ENCODE assay signal across 14 cellular contexts in the genomic region with DNA sequence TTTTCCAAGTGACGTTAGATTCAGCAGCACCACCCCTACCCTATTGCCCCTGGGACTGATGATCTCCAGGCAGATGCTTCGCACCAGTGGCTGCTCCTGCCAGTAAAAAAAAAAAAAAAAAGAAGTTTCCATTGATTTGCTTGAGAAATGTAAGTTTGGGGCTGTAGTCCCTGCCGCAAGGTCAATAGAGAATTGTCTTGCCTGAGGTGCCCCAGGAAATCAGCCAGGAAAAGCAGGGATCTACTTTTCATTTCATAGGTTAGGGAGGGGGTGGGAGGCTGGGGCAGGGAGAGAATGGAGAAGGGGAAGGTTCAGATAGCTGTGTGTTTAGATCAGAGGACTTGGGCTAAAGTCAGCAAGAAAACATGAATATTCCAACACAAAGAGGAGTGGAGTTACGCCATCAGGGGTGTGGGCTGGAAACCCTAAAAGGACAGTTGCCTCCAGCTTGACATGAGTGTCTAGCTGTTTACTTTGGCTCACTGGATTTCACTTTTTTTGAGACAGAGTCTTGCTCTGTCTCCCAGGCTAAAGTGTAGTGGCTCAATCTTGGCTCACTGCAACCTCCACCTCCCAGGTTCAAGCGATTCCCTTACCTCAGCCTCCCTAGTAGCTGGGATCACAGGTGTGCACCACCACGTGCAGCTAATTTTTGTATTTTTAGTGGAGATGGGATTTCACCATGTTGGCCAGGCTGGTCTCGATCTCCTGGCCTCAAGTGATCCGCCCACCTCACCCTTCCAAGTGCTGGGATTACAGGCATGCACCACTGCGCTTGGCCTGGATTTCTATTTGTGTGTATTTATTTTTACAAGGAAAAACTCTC.
A peak's percentile ranks its signal among the peaks of the same experiment; 100 is the strongest.
DNase-seq lines count a peak whose midpoint lies in the region; ATAC-seq and TF ChIP-seq lines count a peak whose summit lies in the region.
"Had no signal": no experiment of that assay in that cellular context is flagged by ENCODE, and none has a peak within 500 bp of the region (broad histone marks: within the 10 kb centered on the region; RNA-seq: fewer than 3 reads in every experiment).

No MANE protein-coding gene starts in this region.

- ATAC-seq in left lung = peak; percentile 48

- peaks cover 10% of the 10 kb centered on the region for H3K9me3 Mint-ChIP-seq in Caco-2 (ENCODE audit: unreplicated experiment)

- peak overlapping the region; percentile 40 to 65 (median 54) for H3K27ac ChIP-seq in esophagus muscularis mucosa (replicated peaks in 1 of 4)
- H3K27ac ChIP-seq in left lung = no peak overlapping the region
- H3K27ac ChIP-seq in stomach = peak overlapping the region in 4 of 5 donors; percentile 23 to 58 (median 34)
- H3K27ac ChIP-seq: thoracic aorta, WERI-Rb-1 had no signal

- POLR2A ChIA-PET in Caco-2 (lab: Charles Lee) = no interaction called here

- H3K27me3 ChIP-seq in Caco-2 (replicated peaks; ENCODE audit: control insufficient read depth, insufficient read depth, low read length) (no peaks in the 10 kb centered on the region), esophagus muscularis mucosa (no peaks in the 10 kb centered on the region), left lung (no peaks in the 10 kb centered on the region), stomach (no peaks in the 10 kb centered on the region)

- peaks cover 47% of the 10 kb centered on the region for H3K4me1 Mint-ChIP-seq in Caco-2 (ENCODE audit: low read depth, unreplicated experiment)

- H3K4me1 ChIP-seq in Caco-2 = peaks cover 39% of the 10 kb centered on the region
- H3K4me1 ChIP-seq in esophagus muscularis mucosa = peaks cover 8 to 23% (median 14%) of the 10 kb centered on the region in 4 donors
- H3K4me1 ChIP-seq in left lung = peaks cover 9 to 12% of the 10 kb centered on the region in 2 donors
- H3K4me1 ChIP-seq in stomach = peaks cover 7 to 16% (median 10%) of the 10 kb centered on the region in 4 donors

- BruUV-seq in Caco-2 (replicated peaks; lab: Mats Ljungman, UMichigan) = no TSS peak

- 82% methylated on average over 9 of the region's 9 CpGs for WGBS in esophagus muscularis mucosa
- WGBS in stomach, 5 donors = 83 to 93% (median 92%) methylated on average over 9 of the region's 9 CpGs

- no peak overlapping the region for H3K4me3 ChIP-seq in Caco-2 (ENCODE audit: low read depth, low read length)
- H3K4me3 ChIP-seq in esophagus muscularis mucosa = no peak overlapping the region
- H3K4me3 ChIP-seq in left lung = no peak overlapping the region
- H3K4me3 ChIP-seq in stomach = no peak overlapping the region
- H3K4me3 ChIP-seq: thoracic aorta had no signal

- H3K27me3 Mint-ChIP-seq in Caco-2 (ENCODE audit: insufficient read depth, unreplicated experiment) = no peaks in the 10 kb centered on the region

- no peak for TF ChIP-seq POLR2A in esophagus muscularis mucosa (IDR thresholded peaks at IDR 0.05; ENCODE audit: low read depth)
- no peak for TF ChIP-seq POLR2A in stomach (IDR thresholded peaks at IDR 0.05)

- DNase-seq in Caco-2 (no peak), esophagus muscularis mucosa (ENCODE audit: extremely low spot score) (no peak), left lung (no peak), stomach (no peak), H4 (ENCODE audit: low spot score) (no peak), NCI-H1105 treated with DMSO at 0.1 percent for 48 hours (lab: John Stamatoyannopoulos, UW) (no peak), hippocampal formation (lab: John Stamatoyannopoulos, UW) (no peak)
- DNase-seq in activated CD4-positive, alpha-beta T cell treated with anti-CD3 and anti-CD28 coated beads, Interleukin-2, amount 50 U/mL, for 4 hours = no peak
- DNase-seq: activated gamma-delta T cell treated with Interleukin-2 at 50 U/mL for 16 hours, NCI-H187, NCI-H524, posterior cingulate gyrus, WERI-Rb-1 had no signal

- H3K36me3 ChIP-seq in Caco-2 (ENCODE audit: control insufficient read depth, insufficient read depth, low read length) = no peaks in the 10 kb centered on the region
- H3K36me3 ChIP-seq in esophagus muscularis mucosa = no peaks in the 10 kb centered on the region
- H3K36me3 ChIP-seq in left lung = no peaks in the 10 kb centered on the region
- H3K36me3 ChIP-seq in stomach = no peaks in the 10 kb centered on the region
- H3K36me3 ChIP-seq: thoracic aorta, WERI-Rb-1 had no signal

- no peak for TF ChIP-seq CTCF in Caco-2 (IDR thresholded peaks at IDR 0.05; ENCODE audit: insufficient read depth in 1 of 2, low read depth in 1 of 2, low read length in 1 of 2, severe bottlenecking in 1 of 2, unreplicated experiment in 1 of 2)
- TF ChIP-seq CTCF in esophagus muscularis mucosa (IDR thresholded peaks at IDR 0.05) = no peak
- no peak for TF ChIP-seq CTCF in left lung (IDR thresholded peaks at IDR 0.05)
- TF ChIP-seq CTCF in stomach (IDR thresholded peaks at IDR 0.05) = no peak

- intact Hi-C loops in Caco-2 (cut with micrococcal nuclease; ENCODE audit: unreplicated experiment) = no loop called here
- intact Hi-C loops in esophagus muscularis mucosa (cut with DNase I) = no loop called here
- intact Hi-C loops in left lung (cut with DNase I) = no loop called here
- intact Hi-C loops in stomach (cut with DNase I; ENCODE audit: low total_unique reads) = no loop called here

- H3K27ac Mint-ChIP-seq in Caco-2 (ENCODE audit: unreplicated experiment) = peak overlapping the region; percentile 42

- H3K4me3 Mint-ChIP-seq in Caco-2 (ENCODE audit: unreplicated experiment) = no peak overlapping the region

- H3K36me3 Mint-ChIP-seq in Caco-2 (ENCODE audit: insufficient read depth, unreplicated experiment) = peaks cover 14% of the 10 kb centered on the region

- H3K9me3 ChIP-seq in Caco-2 (no peaks in the 10 kb centered on the region), esophagus muscularis mucosa (no peaks in the 10 kb centered on the region), left lung (no peaks in the 10 kb centered on the region), stomach (no peaks in the 10 kb centered on the region)
- H3K9me3 ChIP-seq: thoracic aorta had no signal

- CTCF ChIA-PET in Caco-2 (lab: Charles Lee) = interaction anchor here (0.6 kb wide), 1 partner anchor 87 kb away, joined by 3 read pairs; no protein-coding TSS in a partner anchor

- no peak for TF ChIP-seq EP300 in esophagus muscularis mucosa (IDR thresholded peaks at IDR 0.05)
- no peak for TF ChIP-seq EP300 in stomach (IDR thresholded peaks at IDR 0.05)

Comparison
In these comparisons a context has a peak if more than half of its experiments do, and no peak if none do; other contexts are left out.
1. H3K27ac ChIP-seq: peak in esophagus muscularis mucosa (4 of 4) and stomach (4 of 5); none in left lung (0 of 2).